In genomic region chr12:3342051-3342450, GRCh38 we compare ENCODE assay signal across 8 cellular contexts.
DNase-seq lines count a peak whose midpoint lies in the region; ATAC-seq, FAIRE-seq and TF ChIP-seq lines count a peak whose summit lies in the region.

No MANE protein-coding gene starts in this region.

- no peak overlapping the region for H3K27ac ChIP-seq in kidney (ENCODE audit: low read depth in 2 of 2, low read length in 2 of 2)

- CTCF ChIA-PET in T-cell (lab: Charles Lee): no interaction called here

- H3K4me1 Mint-ChIP-seq in T-cell: no peaks in the 10 kb centered on the region

- no peaks in the 10 kb centered on the region for H3K4me1 ChIP-seq in kidney (ENCODE audit: control insufficient read depth in 1 of 2, insufficient read depth in 1 of 2, low read depth in 1 of 2, low read length in 2 of 2)

- H3K4me3 ChIP-seq in astrocyte of the cerebellum (ENCODE audit: low read depth, low read length) (no peak overlapping the region), kidney (ENCODE audit: low read length in 2 of 2) (no peak overlapping the region)

- no peaks in the 10 kb centered on the region for H3K36me3 Mint-ChIP-seq in T-cell

- no peak overlapping the region for H3K27ac Mint-ChIP-seq in T-cell

- H3K9me3 Mint-ChIP-seq in T-cell: no peaks in the 10 kb centered on the region

- H3K9me3 ChIP-seq in kidney (ENCODE audit: control insufficient read depth in 1 of 2, low read length in 2 of 2): no peaks in the 10 kb centered on the region

- ATAC-seq in HG02571 (IDR thresholded peaks at IDR 0.05; ENCODE audit: unreplicated experiment) (no peak), GM18519 (IDR thresholded peaks at IDR 0.05; ENCODE audit: low FRiP score, unreplicated experiment) (no peak), T-cell (replicated peaks in 1 of 4) (no peak)

- TF ChIP-seq CTCF in astrocyte of the cerebellum (IDR thresholded peaks at IDR 0.05; ENCODE audit: low read depth, low read length, missing control alignments) (peak; percentile 18), kidney (IDR thresholded peaks at IDR 0.05; ENCODE audit: borderline replicate concordance, extremely low read depth, insufficient read depth) (peak; percentile 41)

- H3K36me3 ChIP-seq in kidney (ENCODE audit: control insufficient read depth in 1 of 2, insufficient read depth in 2 of 2, low read length in 2 of 2): no peaks in the 10 kb centered on the region

- POLR2A ChIA-PET in T-cell (lab: Charles Lee): no interaction called here

- H3K27me3 Mint-ChIP-seq in T-cell: peaks cover 17 to 50% of the 10 kb centered on the region in 2 donors

- H3K9ac ChIP-seq in kidney (ENCODE audit: low read length in 2 of 2): no peak overlapping the region

- H3K4me3 Mint-ChIP-seq in T-cell: no peak overlapping the region

- in situ Hi-C loops in astrocyte of the cerebellum (cut with HindIII; ENCODE audit: low sequenced_read_pairs): no loop called here

- intact Hi-C loops in kidney (cut with DNase I): no loop called here

- peak; percentile 83 for DNase-seq in DMS153 (lab: John Stamatoyannopoulos, UW)
- peak; percentile 93 for DNase-seq in NCI-H1105 (lab: John Stamatoyannopoulos, UW)
- DNase-seq in astrocyte of the cerebellum (ENCODE audit: low read depth): no peak
- DNase-seq in kidney: no peak
- DNase-seq in NOMO-1 treated with DMSO at 0.1 percent for 48 hours (lab: John Stamatoyannopoulos, UW; ENCODE audit: unreplicated experiment): no peak
- no peak for DNase-seq in T-cell

- no peak for FAIRE-seq in kidney (lab: Jason Lieb, UNC)

Comparison
In these comparisons a context has a peak if more than half of its experiments do, and no peak if none do; other contexts are left out.
1. DNase-seq: peak in DMS153 (single experiment) and NCI-H1105 (single experiment); none in astrocyte of the cerebellum (single experiment), kidney (single experiment), NOMO-1 treated with DMSO at 0.1 percent for 48 hours (single experiment) and T-cell (0 of 34).